Comparison of ENCODE assay signal across 15 cellular contexts in genomic region chr4:158814636-158815035, GRCh38. TPM values are rescaled to one million over a fixed set of nuclear protein-coding genes. Genes with fewer than 3 reads are reported as not detected.
DNase-seq lines count a peak whose midpoint lies in the region; ATAC-seq and TF ChIP-seq lines count a peak whose summit lies in the region.
"Had no signal": no experiment of that assay in that cellular context is flagged by ENCODE, and none has a peak within 500 bp of the region (broad histone marks: within the 10 kb centered on the region; RNA-seq: fewer than 3 reads in every experiment).

No MANE protein-coding gene starts in this region.

- no peak overlapping the region for H2BK5ac ChIP-seq in mesendoderm (ENCODE audit: low read length)

- intact Hi-C loops in left lung (cut with DNase I): loop anchor here in 1 of 2 donors (5.0 kb wide), 1 partner anchor 37 kb away; no protein-coding TSS in a partner anchor

- H3K9me2 ChIP-seq in GM23248 (ENCODE audit: insufficient read depth): no peaks in the 10 kb centered on the region

- H2BK15ac ChIP-seq in mesendoderm (replicated peaks; ENCODE audit: low read depth): no peak overlapping the region

- no peak overlapping the region for H3K23ac ChIP-seq in mesendoderm (ENCODE audit: low read length)

- H4K8ac ChIP-seq in mesendoderm (ENCODE audit: low read depth, low read length): no peak overlapping the region

- no peak overlapping the region for H3K18ac ChIP-seq in mesendoderm (ENCODE audit: low read length)

- peaks cover 31% of the 10 kb centered on the region for H3F3A ChIP-seq in GM23248 (ENCODE audit: insufficient read depth)

- H2BK120ac ChIP-seq in mesendoderm (ENCODE audit: low read depth, low read length): no peak overlapping the region

- no peak overlapping the region for H2AK5ac ChIP-seq in mesendoderm (ENCODE audit: low read length)

- H3K9ac ChIP-seq in GM23248 (no peak overlapping the region), skeletal muscle tissue (ENCODE audit: low read depth in 1 of 3, low read length in 3 of 3) (no peak overlapping the region), mesendoderm (ENCODE audit: low read length) (no peak overlapping the region)

- H3K4ac ChIP-seq in mesendoderm (ENCODE audit: low read depth, low read length): no peak overlapping the region

- WGBS in GM23248 (ENCODE audit: low coverage in 1 of 2, low lambda C conversion rate in 2 of 2, missing lambda C conversion rate in 2 of 2), 2 experiments: 51 to 59% methylated on average over 1 of the region's 1 CpG
- WGBS in mesendoderm (ENCODE audit: extremely low coverage, insufficient coverage, low lambda C conversion rate): no CpG with 5 or more reads among the region's 1 CpG

- H4K5ac ChIP-seq in mesendoderm (ENCODE audit: low read length): no peak overlapping the region

- no peak for TF ChIP-seq CTCF in astrocyte of the cerebellum (IDR thresholded peaks at IDR 0.05; ENCODE audit: low read depth, low read length, missing control alignments)
- no peak for TF ChIP-seq CTCF in left lung (IDR thresholded peaks at IDR 0.05)

- H3K56ac ChIP-seq in mesendoderm (ENCODE audit: low read length): no peak overlapping the region

- no peak overlapping the region for H2AFZ ChIP-seq in GM23248

- no peaks in the 10 kb centered on the region for H3K9me3 ChIP-seq in GM23248 (ENCODE audit: low read depth)
- H3K9me3 ChIP-seq in left lung: no peaks in the 10 kb centered on the region
- H3K9me3 ChIP-seq in skeletal muscle tissue (ENCODE audit: control insufficient read depth in 3 of 3, low read length in 3 of 3): no peaks in the 10 kb centered on the region
- H3K9me3 ChIP-seq: pancreas had no signal

- H3K79me2 ChIP-seq in GM23248 (ENCODE audit: insufficient read depth) (peaks cover 78% of the 10 kb centered on the region), mesendoderm (ENCODE audit: control insufficient read depth, insufficient read depth, low read length) (no peaks in the 10 kb centered on the region)

- no peaks in the 10 kb centered on the region for H4K20me1 ChIP-seq in GM23248 (ENCODE audit: insufficient read depth)

- no peaks in the 10 kb centered on the region for H3K79me1 ChIP-seq in mesendoderm (ENCODE audit: low read length)

- ATAC-seq in left lung: peak; percentile 4
- no peak for ATAC-seq in GM21576 (IDR thresholded peaks at IDR 0.05; ENCODE audit: unreplicated experiment)
- ATAC-seq: activated CD8-positive, alpha-beta T cell treated with anti-CD3 and anti-CD28 coated beads, Interleukin-2, amount 10 ng/mL, durations not matched to agents 7 days and 5 days had no signal

- DNase-seq in GM23248 (peak; percentile 63), astrocyte of the cerebellum (ENCODE audit: low read depth) (peak; percentile 66), left lung (no peak), UCSD-AML1 (lab: John Stamatoyannopoulos, UW; ENCODE audit: unreplicated experiment) (no peak), NOMO-1 treated with DMSO at 0.1 percent for 48 hours (lab: John Stamatoyannopoulos, UW; ENCODE audit: unreplicated experiment) (no peak), mesendoderm (no peak)
- DNase-seq: activated CD8-positive, alpha-beta T cell treated with anti-CD3 and anti-CD28 coated beads, Interleukin-2, amount 10 ng/mL, durations not matched to agents 7 days and 5 days; CD4-positive, alpha-beta T cell; effector CD4-positive, alpha-beta T cell; H9; NCI-H1436; pancreas; WERI-Rb-1 had no signal

- in situ Hi-C loops in GM23248 (cut with MboI): no loop called here
- in situ Hi-C loops in astrocyte of the cerebellum (cut with HindIII; ENCODE audit: low sequenced_read_pairs): no loop called here

- H3K27me3 ChIP-seq in GM23248 (replicated peaks; ENCODE audit: insufficient read depth) (no peaks in the 10 kb centered on the region), left lung (no peaks in the 10 kb centered on the region), skeletal muscle tissue (ENCODE audit: control insufficient read depth in 3 of 3, insufficient read depth in 3 of 3, low read length in 3 of 3) (no peaks in the 10 kb centered on the region), mesendoderm (ENCODE audit: insufficient read depth, low read length, poor library complexity) (no peaks in the 10 kb centered on the region)
- H3K27me3 ChIP-seq: pancreas had no signal

- no peak overlapping the region for H3K4me3 ChIP-seq in GM23248
- no peak overlapping the region for H3K4me3 ChIP-seq in astrocyte of the cerebellum (ENCODE audit: low read depth, low read length)
- H3K4me3 ChIP-seq in left lung: no peak overlapping the region
- no peak overlapping the region for H3K4me3 ChIP-seq in skeletal muscle tissue (ENCODE audit: low read length in 3 of 3)
- no peak overlapping the region for H3K4me3 ChIP-seq in mesendoderm (ENCODE audit: low read length)
- H3K4me3 ChIP-seq: pancreas had no signal

- H3K4me1 ChIP-seq in GM23248 (ENCODE audit: insufficient read depth) (peaks cover 42% of the 10 kb centered on the region), left lung (peaks cover 18 to 97% of the 10 kb centered on the region in 2 donors), skeletal muscle tissue (ENCODE audit: control insufficient read depth in 3 of 3, insufficient read depth in 3 of 3, low read length in 3 of 3) (peaks cover 38 to 45% (median 39%) of the 10 kb centered on the region in 3 donors), mesendoderm (ENCODE audit: control insufficient read depth, low read depth, low read length) (peaks cover 2% of the 10 kb centered on the region)

- peak overlapping the region; percentile 30 for H3K27ac ChIP-seq in GM23248
- H3K27ac ChIP-seq in left lung: peak overlapping the region; percentile 42 to 53
- peak overlapping the region; percentile 28 for H3K27ac ChIP-seq in skeletal muscle tissue (ENCODE audit: low read depth, low read length)
- H3K27ac ChIP-seq in mesendoderm (ENCODE audit: low read depth, low read length): no peak overlapping the region
- H3K27ac ChIP-seq: WERI-Rb-1 had no signal

- H3K4me2 ChIP-seq in GM23248 (ENCODE audit: unreplicated experiment) (peak overlapping the region; percentile 39), mesendoderm (ENCODE audit: low read length) (no peak overlapping the region)

- H3K36me3 ChIP-seq in GM23248 (ENCODE audit: low read depth) (no peaks in the 10 kb centered on the region), left lung (no peaks in the 10 kb centered on the region), skeletal muscle tissue (ENCODE audit: control insufficient read depth in 3 of 3, insufficient read depth in 3 of 3, low read length in 3 of 3) (no peaks in the 10 kb centered on the region), mesendoderm (ENCODE audit: control insufficient read depth, insufficient read depth, low read length) (no peaks in the 10 kb centered on the region)
- H3K36me3 ChIP-seq: pancreas had no signal

RNA-seq across cellular contexts. Expression of gene FNIP2, which starts 45.8 kb away (rescaled TPM):
- total RNA-seq in GM23248 (2014; rRNA removed; shearing (Covaris generic)): 14.4 and 22.4 TPM in 2 replicates
- 1.8 TPM in 2 replicates for polyA plus RNA-seq in GM23248 (2016; fragmentation: Nextera tagmentation; extraction: Ambion mirVana)
- total RNA-seq in left lung (10 to 100 TPM; 56.6 to 71.2 TPM), skeletal muscle tissue (21.4 TPM)
- polyA plus RNA-seq in mesendoderm (2013, experiment 1 of 2): 5.1 TPM
- 4.9 TPM for polyA plus RNA-seq in mesendoderm (2013, experiment 2 of 2)

Comparison
In these comparisons a context has a peak if more than half of its experiments do, and no peak if none do; other contexts are left out.
1. DNase-seq: peak in GM23248 (single experiment) and astrocyte of the cerebellum (single experiment); none in left lung (0 of 2), UCSD-AML1 (single experiment), NOMO-1 treated with DMSO at 0.1 percent for 48 hours (single experiment) and mesendoderm (single experiment).